Comparison of ENCODE assay signal across 11 cellular contexts in the genomic region with DNA sequence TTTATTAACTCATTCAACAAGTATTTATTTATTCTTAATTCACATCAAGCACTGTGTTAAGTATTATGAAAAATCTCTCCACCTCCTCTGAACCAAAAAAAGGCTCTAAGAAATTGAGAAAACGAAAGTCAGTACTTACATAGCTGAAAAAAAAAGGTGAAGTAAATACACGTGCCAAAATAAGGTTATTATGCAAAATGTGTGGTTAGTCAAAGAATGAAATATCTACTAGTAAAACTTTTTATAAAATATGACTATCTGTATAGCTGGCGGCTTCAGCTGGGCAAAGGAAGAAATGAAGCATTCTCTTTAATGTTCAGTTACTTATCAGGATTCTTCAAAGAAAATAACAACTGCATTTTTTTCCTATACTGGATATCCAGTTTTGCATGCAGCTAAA. TPM values are rescaled to one million over a fixed set of nuclear protein-coding genes. Genes with fewer than 3 reads are reported as not detected.
DNase-seq lines count a peak whose midpoint lies in the region; ATAC-seq and TF ChIP-seq lines count a peak whose summit lies in the region.
"Had no signal": no experiment of that assay in that cellular context is flagged by ENCODE, and none has a peak within 500 bp of the region (broad histone marks: within the 10 kb centered on the region; RNA-seq: fewer than 3 reads in every experiment).

No MANE protein-coding gene starts in this region.

- peaks cover 6 to 65% (median 13%) of the 10 kb centered on the region in 4 donors for H3K36me3 ChIP-seq in sigmoid colon

- ATAC-seq in GM19351 (IDR thresholded peaks at IDR 0.05; ENCODE audit: unreplicated experiment) (peak; percentile 71), HG02610 (IDR thresholded peaks at IDR 0.05; ENCODE audit: unreplicated experiment) (peak; percentile 47), HG03196 (IDR thresholded peaks at IDR 0.05; ENCODE audit: unreplicated experiment) (peak; percentile 46)
- ATAC-seq: activated naive CD8-positive, alpha-beta T cell treated with anti-CD3 and anti-CD28 coated beads, Interleukin-2, amount 50 U/mL, for 24 hours; HCT116 had no signal

- 51 to 67% methylated on average over 3 of the region's 3 CpGs for WGBS in sigmoid colon, 2 donors

- intact Hi-C loops in sigmoid colon (cut with DNase I) = no loop called here

- no peak for TF ChIP-seq EP300 in sigmoid colon (IDR thresholded peaks at IDR 0.05)

- H3K9me3 ChIP-seq in sigmoid colon = no peaks in the 10 kb centered on the region

- in situ Hi-C loops in GM13976 (cut with MboI; ENCODE audit: low sequenced_read_pairs, unreplicated experiment) = no loop called here

- TF ChIP-seq CTCF in GM13976 (IDR thresholded peaks at IDR 0.05; ENCODE audit: borderline replicate concordance, control extremely low read depth, extremely low read depth, insufficient read depth, missing control alignments) = no peak
- no peak for TF ChIP-seq CTCF in sigmoid colon (IDR thresholded peaks at IDR 0.05)

- TF ChIP-seq POLR2A in sigmoid colon (IDR thresholded peaks at IDR 0.05) = no peak

- no peak overlapping the region for H3K4me3 ChIP-seq in sigmoid colon

- H3K27me3 ChIP-seq in sigmoid colon = no peaks in the 10 kb centered on the region

- no peak overlapping the region for H3K27ac ChIP-seq in sigmoid colon

- DNase-seq in GM13976 (ENCODE audit: low spot score) = no peak
- DNase-seq in dermis blood vessel endothelial cell = no peak
- no peak for DNase-seq in NCI-H82 treated with DMSO at 0.1 percent for 48 hours (lab: John Stamatoyannopoulos, UW; ENCODE audit: unreplicated experiment)
- no peak for DNase-seq in sigmoid colon
- DNase-seq: activated naive CD8-positive, alpha-beta T cell treated with anti-CD3 and anti-CD28 coated beads, Interleukin-2, amount 50 U/mL, for 24 hours; KG1; NCI-H2171 treated with DMSO at 0.1 percent for 48 hours had no signal

- H3K4me1 ChIP-seq in sigmoid colon = peaks cover 0 to 12% (median 6%) of the 10 kb centered on the region in 4 donors

RNA-seq across cellular contexts. Expression of gene ZBTB41, which starts 19.1 kb away (rescaled TPM):
- total RNA-seq in dermis blood vessel endothelial cell (8.5 and 9.4 TPM in 2 replicates), sigmoid colon (10 to 100 TPM in 3 of 4 donors, 1 to 10 TPM in 1; 9.0 to 12.5 (median 11.7) TPM)
- 1 to 10 TPM; 1.6 to 2.5 (median 1.8) TPM for polyA plus RNA-seq in sigmoid colon

RNA-seq across cellular contexts. Expression of gene ASPM, which starts 35.5 kb away (rescaled TPM):
- total RNA-seq in dermis blood vessel endothelial cell (12.3 and 80.6 TPM in 2 replicates), sigmoid colon (under 1 TPM; under 0.01 to 0.83 (median 0.70) TPM)
- polyA plus RNA-seq in sigmoid colon = 1 to 10 TPM in 1 of 3 donors, under 1 TPM in 2; 0.60 to 5.9 (median 0.69) TPM
